18 cellular contexts compared by ENCODE assay signal in genomic region chr13:113744197-113745000, GRCh38. TPM values are rescaled to one million over a fixed set of nuclear protein-coding genes. Genes with fewer than 3 reads are reported as not detected.
A peak's percentile ranks its signal among the peaks of the same experiment; 100 is the strongest.
DNase-seq lines count a peak whose midpoint lies in the region; ATAC-seq, FAIRE-seq and TF ChIP-seq lines count a peak whose summit lies in the region.
"Had no signal": no experiment of that assay in that cellular context is flagged by ENCODE, and none has a peak within 500 bp of the region (broad histone marks: within the 10 kb centered on the region; RNA-seq: fewer than 3 reads in every experiment).

No MANE protein-coding gene starts in this region.

- FAIRE-seq in HepG2 (lab: Jason Lieb, UNC) = no peak

- POLR2A ChIA-PET in HepG2 (lab: Yijun Ruan, JAX) (no interaction called here), Caco-2 (lab: Charles Lee) (no interaction called here)

- no peaks in the 10 kb centered on the region for H4K20me1 ChIP-seq in HepG2 (ENCODE audit: insufficient read depth, low read length)

- ATAC-seq in HepG2 = no peak
- ATAC-seq in effector memory CD8-positive, alpha-beta T cell (replicated peaks) = no peak
- ATAC-seq: gastrocnemius medialis; natural killer cell; stimulated activated naive CD8-positive, alpha-beta T cell treated with anti-CD3 and anti-CD28 coated beads, Interleukin-15, Interleukin-2, amounts not matched to agents 100 U/mL and 50 U/mL, for 24 hours had no signal

- no peaks in the 10 kb centered on the region for H3K9me3 ChIP-seq in HepG2 (ENCODE audit: low read length)
- H3K9me3 ChIP-seq in Caco-2 = no peaks in the 10 kb centered on the region
- H3K9me3 ChIP-seq: gastrocnemius medialis, tibial nerve had no signal

- no peak overlapping the region for H3K27ac ChIP-seq in HepG2 (ENCODE audit: extremely low read length, insufficient read depth, low read length)
- H3K27ac ChIP-seq: gastrocnemius medialis, tibial nerve had no signal

- TF ChIP-seq POLR2A in HepG2 (IDR thresholded peaks at IDR 0.05; ENCODE audit: insufficient read depth in 1 of 2, low read depth in 2 of 2, low read length in 2 of 2) = no peak

- H3K36me3 ChIP-seq in HepG2 (replicated peaks in 1 of 2; ENCODE audit: control insufficient read depth in 1 of 2, insufficient read depth in 2 of 2, low read length in 2 of 2) (no peaks in the 10 kb centered on the region), Caco-2 (ENCODE audit: control insufficient read depth, insufficient read depth, low read length) (no peaks in the 10 kb centered on the region)
- H3K36me3 ChIP-seq: gastrocnemius medialis, tibial nerve had no signal

- 0 out of 2 replicates have a peak overlapping the region, but pooled peaks have one; percentile 20 for H3K4me2 ChIP-seq in HepG2 (ENCODE audit: low read depth, low read length)

- H3K27me3 Mint-ChIP-seq in effector memory CD8-positive, alpha-beta T cell = peaks cover 25 to 56% of the 10 kb centered on the region in 2 donors
- no peaks in the 10 kb centered on the region for H3K27me3 Mint-ChIP-seq in Caco-2 (ENCODE audit: insufficient read depth, unreplicated experiment)

- TF ChIP-seq EP300 in HepG2 (IDR thresholded peaks at IDR 0.05; ENCODE audit: low read depth in 2 of 2, low read length in 2 of 2) = no peak
- TF ChIP-seq EP300 in HepG2 (CRISPR knock-in tag; IDR thresholded peaks at IDR 0.05; ENCODE audit: borderline replicate concordance) = no peak

- no peaks in the 10 kb centered on the region for H3K9me3 Mint-ChIP-seq in effector memory CD8-positive, alpha-beta T cell
- H3K9me3 Mint-ChIP-seq in Caco-2 (ENCODE audit: unreplicated experiment) = no peaks in the 10 kb centered on the region
- H3K9me3 Mint-ChIP-seq: natural killer cell had no signal

- peaks cover 0 to 17% of the 10 kb centered on the region in 2 donors for H3K4me1 Mint-ChIP-seq in effector memory CD8-positive, alpha-beta T cell (ENCODE audit: low read depth in 2 of 2)
- peaks cover 12% of the 10 kb centered on the region for H3K4me1 Mint-ChIP-seq in Caco-2 (ENCODE audit: low read depth, unreplicated experiment)

- DNase-seq in DMS79 treated with DMSO at 0.1 percent for 48 hours (lab: John Stamatoyannopoulos, UW) = peak; percentile 60
- peak; percentile 83 for DNase-seq in NCI-H146 treated with DMSO at 0.1 percent for 48 hours (lab: John Stamatoyannopoulos, UW; ENCODE audit: unreplicated experiment)
- peak; percentile 32 for DNase-seq in NCI-H526 treated with DMSO at 0.1 percent for 48 hours (lab: John Stamatoyannopoulos, UW)
- DNase-seq in HepG2 (ENCODE audit: low spot score) = no peak
- no peak for DNase-seq in NCI-H524 (lab: John Stamatoyannopoulos, UW)
- no peak for DNase-seq in HuH-7 (ENCODE audit: low spot score)
- DNase-seq in effector memory CD8-positive, alpha-beta T cell = no peak
- no peak for DNase-seq in Caco-2
- DNase-seq: activated CD4-positive, alpha-beta T cell treated with anti-CD3 and anti-CD28 coated beads for 48 hours; activated CD8-positive, alpha-beta memory T cell treated with anti-CD3 and anti-CD28 coated beads, Interleukin-2, amount 50 U/mL, for 48 hours; activated effector memory CD4-positive, alpha-beta T cell treated with anti-CD3 and anti-CD28 coated beads, Interleukin-2, amount 50 U/mL, for 16 hours; gastrocnemius medialis; mesendoderm; natural killer cell; NCI-H446; stimulated activated CD4-positive, alpha-beta T cell treated with anti-CD3 and anti-CD28 coated beads, Interleukin-2, amount 100 ng/mL, for 24 hours; stimulated activated naive CD8-positive, alpha-beta T cell treated with anti-CD3 and anti-CD28 coated beads, Interleukin-15, Interleukin-2, amounts not matched to agents 100 U/mL and 50 U/mL, for 24 hours had no signal

- in situ Hi-C loops in HepG2 (cut with HindIII; ENCODE audit: extremely low pct_ligation_motif_present, low pct_unique_long_range_greater_than_20kb) = no loop called here

- intact Hi-C loops in HepG2 (cut with micrococcal nuclease; ENCODE audit: unreplicated experiment) (no loop called here), Caco-2 (cut with micrococcal nuclease; ENCODE audit: unreplicated experiment) (no loop called here)

- H3K79me2 ChIP-seq in HepG2 (ENCODE audit: insufficient read depth, low read length) = no peaks in the 10 kb centered on the region

- CTCF ChIA-PET in HepG2 (lab: Yijun Ruan, JAX; ENCODE audit: low intra/inter-chr PET ratio, low total read pairs) = no interaction called here
- CTCF ChIA-PET in Caco-2 (lab: Charles Lee) = no interaction called here

- peaks cover 74% of the 10 kb centered on the region for H3K4me1 ChIP-seq in HepG2 (ENCODE audit: insufficient read depth, low read length)
- peaks cover 14% of the 10 kb centered on the region for H3K4me1 ChIP-seq in Caco-2
- H3K4me1 ChIP-seq: gastrocnemius medialis had no signal

- H3K4me3 Mint-ChIP-seq in effector memory CD8-positive, alpha-beta T cell = no peak overlapping the region
- no peak overlapping the region for H3K4me3 Mint-ChIP-seq in Caco-2 (ENCODE audit: unreplicated experiment)
- H3K4me3 Mint-ChIP-seq: natural killer cell had no signal

- no peak for TF ChIP-seq RAD21 in HepG2 (CRISPR knock-in tag; IDR thresholded peaks at IDR 0.05)

- BruUV-seq in HepG2 (replicated peaks; lab: Mats Ljungman, UMichigan) (no TSS peak), Caco-2 (replicated peaks; lab: Mats Ljungman, UMichigan) (no TSS peak)

- peaks cover 4% of the 10 kb centered on the region for H3K36me3 Mint-ChIP-seq in effector memory CD8-positive, alpha-beta T cell (ENCODE audit: insufficient read depth)
- H3K36me3 Mint-ChIP-seq in Caco-2 (ENCODE audit: insufficient read depth, unreplicated experiment) = no peaks in the 10 kb centered on the region
- H3K36me3 Mint-ChIP-seq: natural killer cell had no signal

- peak overlapping the region in 1 of 2 donors; percentile 36 for H3K27ac Mint-ChIP-seq in effector memory CD8-positive, alpha-beta T cell
- no peak overlapping the region for H3K27ac Mint-ChIP-seq in Caco-2 (ENCODE audit: unreplicated experiment)
- H3K27ac Mint-ChIP-seq: natural killer cell had no signal

- no peaks in the 10 kb centered on the region; a peak in 2 of 5 replicates for H3K27me3 ChIP-seq in HepG2 (ENCODE audit: control insufficient read depth in 1 of 2, insufficient read depth in 2 of 2, low read length in 2 of 2)
- H3K27me3 ChIP-seq in Caco-2 (replicated peaks; ENCODE audit: control insufficient read depth, insufficient read depth, low read length) = no peaks in the 10 kb centered on the region
- H3K27me3 ChIP-seq: gastrocnemius medialis had no signal

- 78% methylated on average over 20 of the region's 21 CpGs for WGBS in HepG2 (ENCODE audit: low lambda C conversion rate)

- H3K4me3 ChIP-seq in HepG2 (replicated peaks in 1 of 3; ENCODE audit: insufficient read depth in 1 of 3, low read depth in 2 of 3, low read length in 3 of 3) (no peak overlapping the region), Caco-2 (ENCODE audit: low read depth, low read length) (no peak overlapping the region)
- H3K4me3 ChIP-seq: gastrocnemius medialis, tibial nerve had no signal

- no peak overlapping the region for H3K9ac ChIP-seq in HepG2 (ENCODE audit: insufficient read depth, low read depth, low read length)

- H2AFZ ChIP-seq in HepG2 (ENCODE audit: low read length) = no peak overlapping the region

- TF ChIP-seq CTCF in HepG2 (CRISPR knock-in tag; IDR thresholded peaks at IDR 0.05) (no peak), Caco-2 (IDR thresholded peaks at IDR 0.05; ENCODE audit: insufficient read depth in 1 of 2, low read depth in 1 of 2, low read length in 1 of 2, severe bottlenecking in 1 of 2, unreplicated experiment in 1 of 2) (no peak)

TF ChIP-seq in HepG2, 621 proteins besides CTCF, POLR2A, EP300 and RAD21 (continues in another document):
- TF ChIP-seq SPEN (CRISPR knock-in tag; IDR thresholded peaks at IDR 0.05; ENCODE audit: low read depth) = no peak
- TF ChIP-seq SAFB2 (CRISPR knock-in tag; IDR thresholded peaks at IDR 0.05; ENCODE audit: borderline replicate concordance, low read depth) = no peak
- no peak for TF ChIP-seq ZNF691 (CRISPR knock-in tag; IDR thresholded peaks at IDR 0.05; ENCODE audit: borderline replicate concordance, low read depth)
- TF ChIP-seq THAP11 (CRISPR knock-in tag; IDR thresholded peaks at IDR 0.05) = no peak
- no peak for TF ChIP-seq ARNT2 (CRISPR knock-in tag; IDR thresholded peaks at IDR 0.05; ENCODE audit: low read depth)
- TF ChIP-seq TCF7 (IDR thresholded peaks at IDR 0.05; ENCODE audit: low read depth) = no peak

RNA-seq across cellular contexts. Expression of gene TMEM255B, which starts 14.6 kb away (rescaled TPM):
- total RNA-seq in HepG2 (2016; rRNA removed; fragmentation: Illumina TruSeq; extraction: Trizol) (0.03 TPM in 1 of 2 replicates, not detected in the other), Caco-2 (2022) (0.67 and 0.82 TPM in 2 replicates)
- not detected in 2 replicates for total RNA-seq in HepG2 (2016; cell fraction: cytosol; rRNA removed; fragmentation: Illumina TruSeq; extraction: Trizol; ENCODE audit: low read depth)
- not detected in 2 replicates for total RNA-seq in HepG2 (2016; cell fraction: insoluble cytoplasmic fraction; rRNA removed; fragmentation: Illumina TruSeq; extraction: Trizol)
- not detected in 2 replicates for total RNA-seq in HepG2 (2016; cell fraction: membrane; rRNA removed; fragmentation: Illumina TruSeq; extraction: Trizol)
- not detected in 2 replicates for total RNA-seq in HepG2 (2016; cell fraction: nucleus; rRNA removed; fragmentation: Illumina TruSeq; extraction: Trizol)
- 0.01 TPM in 1 of 2 replicates, not detected in the other for polyA plus RNA-seq in HepG2 (2011; rRNA removed)
- 0.01 and 0.12 TPM in 2 replicates for polyA plus RNA-seq in HepG2 (2011; cell fraction: cytosol; rRNA removed)
- 0.02 and 0.03 TPM in 2 replicates for polyA plus RNA-seq in HepG2 (2011; cell fraction: nucleus; rRNA removed)
- 0.11 TPM in 1 of 2 replicates, not detected in the other for polyA plus RNA-seq in HepG2 (2012)
- polyA plus RNA-seq in HepG2 (2016; cell fraction: cytosol; fragmentation: Illumina TruSeq; extraction: Trizol; ENCODE audit: low read depth) = not detected in 2 replicates
- not detected in 2 replicates for polyA plus RNA-seq in HepG2 (2016; cell fraction: insoluble cytoplasmic fraction; fragmentation: Illumina TruSeq; extraction: Trizol; ENCODE audit: low read depth)
- not detected in 2 replicates for polyA plus RNA-seq in HepG2 (2016; cell fraction: membrane; fragmentation: Illumina TruSeq; extraction: Trizol; ENCODE audit: low read depth)
- not detected in 2 replicates for polyA plus RNA-seq in HepG2 (2016; cell fraction: nucleus; fragmentation: Illumina TruSeq; extraction: Trizol; ENCODE audit: insufficient read depth, low read depth)
- polyA minus RNA-seq in HepG2 (2011; rRNA and poly(A)+ RNA removed; ENCODE audit: low replicate concordance) = not detected in 2 replicates
- not detected in 2 replicates for polyA minus RNA-seq in HepG2 (2011; cell fraction: cytosol; rRNA and poly(A)+ RNA removed)
- 0.12 and 0.13 TPM in 2 replicates for polyA minus RNA-seq in HepG2 (2011; cell fraction: nucleus; rRNA and poly(A)+ RNA removed)

Comparison
In these comparisons a context has a peak if more than half of its experiments do, and no peak if none do; other contexts are left out.
1. DNase-seq: peak in DMS79 treated with DMSO at 0.1 percent for 48 hours (single experiment), NCI-H146 treated with DMSO at 0.1 percent for 48 hours (single experiment) and NCI-H526 treated with DMSO at 0.1 percent for 48 hours (single experiment); none in HepG2 (single experiment), NCI-H524 (0 of 2), HuH-7 (single experiment), effector memory CD8-positive, alpha-beta T cell (0 of 3) and Caco-2 (0 of 2).